In the genomic region with DNA sequence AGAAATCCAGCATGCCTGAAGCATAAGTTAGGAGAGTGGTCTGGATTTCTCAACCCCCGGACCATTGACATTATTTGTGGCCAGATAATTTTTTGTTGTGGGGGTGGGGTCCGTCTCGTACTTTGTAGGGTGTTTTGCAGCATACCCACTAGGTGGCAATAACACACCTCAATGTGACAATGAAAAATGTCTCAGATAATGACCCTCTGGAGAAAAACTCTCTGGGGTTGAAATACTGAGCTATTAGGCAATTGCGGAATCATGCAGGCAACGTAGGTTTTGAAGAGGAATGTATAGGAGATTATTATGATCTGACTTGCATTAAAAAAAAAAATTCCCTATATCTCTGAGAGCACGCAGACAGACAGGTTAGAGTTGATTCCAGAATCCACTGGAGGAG, we compare ENCODE assay signal across 9 cellular contexts. TPM values are rescaled to one million over a fixed set of nuclear protein-coding genes. Genes with fewer than 3 reads are reported as not detected.
A peak's percentile ranks its signal among the peaks of the same experiment; 100 is the strongest.
DNase-seq lines count a peak whose midpoint lies in the region; ATAC-seq and TF ChIP-seq lines count a peak whose summit lies in the region.
"Had no signal": no experiment of that assay in that cellular context is flagged by ENCODE, and none has a peak within 500 bp of the region (broad histone marks: within the 10 kb centered on the region; RNA-seq: fewer than 3 reads in every experiment).

No MANE protein-coding gene starts in this region.

- H3K9me3 ChIP-seq in Loucy (ENCODE audit: insufficient read depth, low read depth, low read length), result no peaks in the 10 kb centered on the region

- H3K4me2 ChIP-seq in Loucy (ENCODE audit: low read depth, low read length, poor library complexity, severe bottlenecking), result no peak overlapping the region

- DNase-seq in DMS 273 (lab: John Stamatoyannopoulos, UW; ENCODE audit: unreplicated experiment) (peak; percentile 67), epithelial cell of proximal tubule (ENCODE audit: low read depth) (no peak), NCI-H2107 (lab: John Stamatoyannopoulos, UW) (no peak), activated gamma-delta T cell treated with Interleukin-2 at 50 U/mL for 16 hours (no peak)
- no peak for DNase-seq in stimulated activated CD4-positive, alpha-beta T cell treated with anti-CD3 and anti-CD28 coated beads, Interleukin-15, amount 100 ng/mL, for 24 hours
- DNase-seq: activated CD4-positive, alpha-beta T cell treated with anti-CD3 and anti-CD28 coated beads, Interleukin-2, amount 50 U/mL, for 1 hour had no signal

- H3K4me3 ChIP-seq in Loucy (ENCODE audit: low read length, poor library complexity, severe bottlenecking) (no peak overlapping the region), epithelial cell of proximal tubule (ENCODE audit: low read depth, low read length) (no peak overlapping the region)

- no peaks in the 10 kb centered on the region for H3K9me2 ChIP-seq in Loucy (replicated peaks; ENCODE audit: low read depth, low read length)

- ATAC-seq in GM19463 (IDR thresholded peaks at IDR 0.05; ENCODE audit: unreplicated experiment), result peak; percentile 72
- no peak for ATAC-seq in GM19452 (IDR thresholded peaks at IDR 0.05; ENCODE audit: unreplicated experiment)

- H3K9ac ChIP-seq in Loucy (ENCODE audit: low read depth, low read length, poor library complexity, severe bottlenecking), result no peak overlapping the region

- H3K79me2 ChIP-seq in Loucy (ENCODE audit: insufficient read depth, low read length), result no peaks in the 10 kb centered on the region

- no peaks in the 10 kb centered on the region for H4K20me1 ChIP-seq in Loucy (ENCODE audit: insufficient read depth, low read length, poor library complexity, severe bottlenecking)

- no peak overlapping the region for H2AFZ ChIP-seq in Loucy (ENCODE audit: low read length)

- no peaks in the 10 kb centered on the region for H3K4me1 ChIP-seq in Loucy (ENCODE audit: insufficient read depth, low read length, poor library complexity, severe bottlenecking)

- H3F3A ChIP-seq in Loucy (ENCODE audit: low read depth), result no peaks in the 10 kb centered on the region

- no peaks in the 10 kb centered on the region for H3K27me3 ChIP-seq in Loucy (ENCODE audit: insufficient read depth, low read length, poor library complexity, severe bottlenecking)

- TF ChIP-seq CTCF in Loucy (conservative IDR thresholded peaks at IDR 0.05; ENCODE audit: low read length) (peak; percentile 69), epithelial cell of proximal tubule (conservative IDR thresholded peaks at IDR 0.05; ENCODE audit: low read depth, low read length) (peak; percentile 64)

- H3K36me3 ChIP-seq in Loucy (ENCODE audit: insufficient read depth, low read length), result no peaks in the 10 kb centered on the region

RNA-seq across cellular contexts. Expression of a gene that starts 25.3 kb away (rescaled TPM):
- total RNA-seq in epithelial cell of proximal tubule, result 8.1 and 9.0 TPM in 2 replicates
